8 cellular contexts compared by ENCODE assay signal in genomic region chr9:13427587-13427986, GRCh38.
DNase-seq lines count a peak whose midpoint lies in the region; ATAC-seq and TF ChIP-seq lines count a peak whose summit lies in the region.

No MANE protein-coding gene starts in this region.

- H3K4me3 ChIP-seq in GM23338 (no peak overlapping the region), liver (ENCODE audit: low read depth in 1 of 3, low read length in 3 of 3) (no peak overlapping the region)

- H3K27ac ChIP-seq in GM23338 (ENCODE audit: low read depth) (no peak overlapping the region), liver (ENCODE audit: low read depth in 1 of 2, low read length in 2 of 2) (no peak overlapping the region)

- TF ChIP-seq RAD21 in liver (IDR thresholded peaks at IDR 0.05), result peak; percentile 87 to 88

- H3K27me3 ChIP-seq in GM23338 (ENCODE audit: insufficient read depth) (no peaks in the 10 kb centered on the region), liver (ENCODE audit: control insufficient read depth in 4 of 4, insufficient read depth in 4 of 4, low read length in 3 of 4) (peaks cover 0 to 4% (median 1%) of the 10 kb centered on the region in 4 donors)

- no peaks in the 10 kb centered on the region for H3K9me2 ChIP-seq in GM23338 (ENCODE audit: insufficient read depth)

- H3K4me1 Mint-ChIP-seq in GM23338, result peaks cover 44% of the 10 kb centered on the region

- no peaks in the 10 kb centered on the region for H3F3A ChIP-seq in GM23338 (replicated peaks; ENCODE audit: low read depth)

- H3K36me3 ChIP-seq in GM23338 (ENCODE audit: insufficient read depth) (no peaks in the 10 kb centered on the region), liver (ENCODE audit: control insufficient read depth in 4 of 4, insufficient read depth in 3 of 4, low read depth in 1 of 4, low read length in 3 of 4) (no peaks in the 10 kb centered on the region)

- no peak overlapping the region for H3K4me2 ChIP-seq in GM23338

- no peaks in the 10 kb centered on the region for H3K9me3 Mint-ChIP-seq in GM23338

- H3K9me3 ChIP-seq in liver (ENCODE audit: control insufficient read depth in 4 of 4, low read length in 3 of 4), result no peaks in the 10 kb centered on the region

- no peak overlapping the region for H3K9ac ChIP-seq in liver (ENCODE audit: low read depth in 1 of 2, low read length in 2 of 2)

- H3K27ac Mint-ChIP-seq in GM23338, result no peak overlapping the region

- WGBS in liver, result 1% methylated on average over 3 of the region's 3 CpGs

- no peak overlapping the region for H2AFZ ChIP-seq in GM23338

- H3K4me3 Mint-ChIP-seq in GM23338, result no peak overlapping the region

- no peaks in the 10 kb centered on the region for H3K79me2 ChIP-seq in GM23338 (replicated peaks; ENCODE audit: insufficient read depth)

- H3K4me1 ChIP-seq in GM23338 (ENCODE audit: insufficient read depth) (peaks cover 45% of the 10 kb centered on the region), liver (ENCODE audit: control insufficient read depth in 4 of 4, insufficient read depth in 4 of 4, low read length in 3 of 4) (no peaks in the 10 kb centered on the region)

- H4K20me1 ChIP-seq in GM23338 (replicated peaks; ENCODE audit: insufficient read depth), result no peaks in the 10 kb centered on the region

- DNase-seq in AML-193 (lab: John Stamatoyannopoulos, UW) (peak; percentile 27 to 40), GM23338 (ENCODE audit: low spot score) (peak; percentile 54), NCI-H526 (lab: John Stamatoyannopoulos, UW) (peak; percentile 19 to 51), cerebellum (ENCODE audit: low spot score) (peak; percentile 58)
- DNase-seq in activated naive CD4-positive, alpha-beta T cell (lab: John Stamatoyannopoulos, UW), result no peak

- H3K27me3 Mint-ChIP-seq in GM23338 (ENCODE audit: insufficient read depth, low read depth, poor library complexity), result peaks cover 2% of the 10 kb centered on the region

- ATAC-seq in GM23338, result no peak
- ATAC-seq in GM19467 (IDR thresholded peaks at IDR 0.05; ENCODE audit: unreplicated experiment), result no peak
- ATAC-seq in activated CD4-positive, CD25-positive, alpha-beta regulatory T cell treated with anti-CD3 and anti-CD28 coated beads, Interleukin-2, amount 50 U/mL, for 24 hours, result no peak

- H3K36me3 Mint-ChIP-seq in GM23338 (ENCODE audit: low read depth), result no peaks in the 10 kb centered on the region

- TF ChIP-seq CTCF in GM23338 (conservative IDR thresholded peaks at IDR 0.05; ENCODE audit: low read depth in 2 of 2) (peak; percentile 63 to 99), liver (IDR thresholded peaks at IDR 0.05; ENCODE audit: low read depth, low read length, missing input control) (peak; percentile 73)

TF ChIP-seq in GM23338, 12 proteins besides CTCF, POLR2A, EP300 and RAD21:
- no peak for TF ChIP-seq EZH2 (IDR thresholded peaks at IDR 0.05; ENCODE audit: low read depth, unreplicated experiment)
- no peak for TF ChIP-seq ZNF114 (CRISPR knock-in tag; IDR thresholded peaks at IDR 0.05)
TF ChIP-seq in GM23338: peak in this region for 0.

TF ChIP-seq in liver, 16 proteins besides CTCF, POLR2A, EP300 and RAD21:
- TF ChIP-seq YY1 (IDR thresholded peaks at IDR 0.05) (no peak), FOXA2 (IDR thresholded peaks at IDR 0.05) (no peak), REST (IDR thresholded peaks at IDR 0.05) (no peak), ZBTB33 (IDR thresholded peaks at IDR 0.05) (no peak), FOXA1 (IDR thresholded peaks at IDR 0.05) (no peak), TAF1 (conservative IDR thresholded peaks at IDR 0.05) (no peak), RXRA (IDR thresholded peaks at IDR 0.05) (no peak), GABPA (IDR thresholded peaks at IDR 0.05 in 1 of 2, conservative IDR thresholded peaks at IDR 0.05 in 1 of 2) (no peak), SP1 (IDR thresholded peaks at IDR 0.05) (no peak), HNF4G (IDR thresholded peaks at IDR 0.05) (no peak), EGR1 (IDR thresholded peaks at IDR 0.05; ENCODE audit: low read depth in 2 of 2) (no peak)

Comparison
In these comparisons a context has a peak if more than half of its experiments do, and no peak if none do; other contexts are left out.
1. DNase-seq: peak in AML-193 (2 of 2), GM23338 (single experiment), NCI-H526 (2 of 2) and cerebellum (single experiment); none in activated naive CD4-positive, alpha-beta T cell (0 of 4).